Comparison of ENCODE assay signal across 8 cellular contexts in the genomic region with DNA sequence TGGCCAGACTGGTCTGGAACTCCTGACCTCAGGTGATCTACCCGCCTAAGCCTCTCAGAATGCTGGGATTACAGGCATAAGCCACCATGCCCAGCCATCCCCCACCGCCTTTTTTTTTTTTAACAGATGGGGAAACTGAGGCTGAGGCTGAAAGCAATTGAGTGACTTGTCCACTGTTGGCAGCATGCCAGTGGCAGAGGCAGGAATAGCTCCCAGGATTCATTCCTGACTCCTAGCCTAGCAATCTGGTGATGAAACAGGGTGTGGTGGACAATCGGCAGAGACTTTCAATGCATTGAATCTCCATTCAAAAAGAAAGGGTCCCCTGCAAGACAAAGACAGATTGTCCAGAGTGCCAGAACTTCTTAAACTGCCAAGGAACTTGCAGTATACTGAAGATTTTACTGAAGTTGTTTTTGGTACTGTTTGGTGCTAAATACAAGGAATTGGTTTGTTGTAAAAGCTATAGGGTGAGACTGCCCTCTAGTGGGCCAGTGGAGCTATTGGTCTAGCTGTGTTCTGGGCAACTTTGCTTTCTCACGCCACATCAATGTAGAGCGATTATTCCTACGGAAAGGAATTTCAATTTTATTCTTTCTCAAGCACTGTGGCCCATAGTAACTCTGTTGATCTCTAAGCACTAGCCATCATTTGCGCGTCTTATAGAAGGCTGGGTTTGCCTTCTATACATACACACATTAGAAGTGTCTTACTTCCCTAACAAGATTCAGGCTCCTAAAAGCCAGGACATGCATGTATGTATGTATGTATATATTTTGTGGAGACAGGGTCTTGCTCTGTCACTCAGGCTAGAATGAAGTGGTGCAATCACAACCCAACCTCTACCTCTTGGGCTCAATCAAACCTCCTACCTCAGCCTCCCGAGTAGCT. TPM values are rescaled to one million over a fixed set of nuclear protein-coding genes. Genes with fewer than 3 reads are reported as not detected.
DNase-seq lines count a peak whose midpoint lies in the region; ATAC-seq lines count a peak whose summit lies in the region.

No MANE protein-coding gene starts in this region.

- intact Hi-C loops in right cardiac atrium (cut with DNase I) = loop anchor here (1.0 to 10.0 kb wide), 5 partner anchors 114 to 204 kb away; no protein-coding TSS in a partner anchor
- intact Hi-C loops in sciatic nerve (cut with DNase I) = loop anchor here (5.0 kb wide), 1 partner anchor 183 kb away; no protein-coding TSS in a partner anchor

- H3K27ac ChIP-seq in right cardiac atrium (ENCODE audit: low read length) = no peak overlapping the region

- no peak overlapping the region for H3K4me3 ChIP-seq in right cardiac atrium (ENCODE audit: low read length)

- ATAC-seq in right cardiac atrium = peak; percentile 87
- peak; percentile 87 for ATAC-seq in sciatic nerve
- no peak for ATAC-seq in GM21390 (IDR thresholded peaks at IDR 0.05; ENCODE audit: unreplicated experiment)

- H3K9me3 ChIP-seq in right cardiac atrium (ENCODE audit: control insufficient read depth, low read length) = no peaks in the 10 kb centered on the region

- no peaks in the 10 kb centered on the region for H3K27me3 ChIP-seq in right cardiac atrium (ENCODE audit: control insufficient read depth, insufficient read depth)

- peak; percentile 66 for DNase-seq in GM04503 (ENCODE audit: low read depth)
- DNase-seq in NAMALWA (ENCODE audit: low spot score) = peak; percentile 84
- peak; percentile 68 for DNase-seq in SW480 (ENCODE audit: low spot score)
- DNase-seq in amniotic stem cell (lab: John Stamatoyannopoulos, UW) = peak; percentile 64
- peak in 2 of 3 donors; percentile 53 to 81 for DNase-seq in right cardiac atrium
- peak; percentile 82 for DNase-seq in sciatic nerve (ENCODE audit: low spot score)
- no peak for DNase-seq in 8988T

- no peaks in the 10 kb centered on the region for H3K4me1 ChIP-seq in right cardiac atrium (ENCODE audit: control insufficient read depth, insufficient read depth, low read length)

- 31% methylated on average over 9 of the region's 9 CpGs for WGBS in right cardiac atrium

RNA-seq across cellular contexts. Expression of a gene that starts 21.0 kb away (rescaled TPM):
- total RNA-seq in right cardiac atrium (under 1 TPM in 2 of 4 donors, not detected in 2; 0.31 to 0.46 TPM), sciatic nerve (not detected)
- 0.14 TPM for polyA plus RNA-seq in right cardiac atrium

RNA-seq across cellular contexts. Expression of a gene that starts 32.2 kb away (rescaled TPM):
- total RNA-seq in right cardiac atrium (10 to 100 TPM; 53.6 to 73.0 (median 67.8) TPM), sciatic nerve (21.5 TPM)
- polyA plus RNA-seq in right cardiac atrium = 37.2 TPM
